Comparison of ENCODE assay signal across 1 cellular context in the genomic region with DNA sequence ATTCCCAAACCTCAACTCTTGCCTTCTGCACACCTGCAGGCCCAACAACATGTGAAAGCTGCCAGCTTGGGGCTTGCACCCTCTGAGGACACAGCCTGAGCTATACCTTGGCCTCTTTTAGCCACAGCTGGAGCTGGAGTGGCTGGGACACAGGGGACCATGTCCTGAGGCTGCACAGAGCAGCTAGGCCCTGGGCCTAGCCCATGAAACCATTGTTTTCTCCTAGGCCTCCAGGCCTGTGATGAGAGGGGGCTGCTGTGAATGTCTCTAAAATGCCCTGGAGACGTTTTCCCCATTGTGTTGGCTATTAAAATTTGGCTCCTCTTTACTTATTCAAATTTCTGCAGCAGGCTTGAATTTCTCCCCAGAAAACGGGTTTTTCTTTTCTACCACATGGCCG.
TF ChIP-seq lines count a peak whose summit lies in the region.

No MANE protein-coding gene starts in this region.

TF ChIP-seq in A549, 52 proteins besides CTCF, POLR2A, EP300 and RAD21 (continued from another document):
- no peak for TF ChIP-seq ELK1 (IDR thresholded peaks at IDR 0.05; ENCODE audit: low read depth, low read length)
- TF ChIP-seq CHD4 (IDR thresholded peaks at IDR 0.05; ENCODE audit: borderline replicate concordance), result no peak
